In the genomic region with DNA sequence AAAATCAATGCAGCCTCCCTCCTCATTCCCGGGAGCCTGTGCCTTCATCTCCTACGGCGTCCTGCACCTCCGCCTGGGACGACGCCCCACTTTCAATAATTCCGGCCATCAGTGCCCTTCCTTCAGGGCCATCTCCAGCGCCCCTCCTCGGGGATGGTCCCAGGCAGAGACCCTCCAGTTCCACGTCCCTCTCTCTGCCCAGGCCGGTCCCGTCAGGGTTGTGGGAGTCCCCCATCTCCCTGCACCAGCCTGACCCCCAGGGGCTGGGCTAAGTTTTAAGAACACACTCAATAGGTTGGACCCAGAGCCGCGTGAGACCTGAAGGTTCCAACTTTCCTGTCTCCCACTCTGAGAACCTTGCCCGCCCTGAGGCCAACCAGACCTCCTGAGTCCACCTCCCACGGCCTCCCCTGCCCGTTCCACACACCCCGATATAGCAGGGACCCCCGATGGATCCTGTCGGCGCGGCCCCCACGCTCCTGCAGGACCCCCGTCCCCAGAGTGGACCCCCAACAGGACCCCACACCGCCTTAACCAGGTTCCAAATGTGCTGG, we compare ENCODE assay signal across 6 cellular contexts. TPM values are rescaled to one million over a fixed set of nuclear protein-coding genes. Genes with fewer than 3 reads are reported as not detected.
DNase-seq lines count a peak whose midpoint lies in the region; ATAC-seq and TF ChIP-seq lines count a peak whose summit lies in the region.

No MANE protein-coding gene starts in this region.

- intact Hi-C loops in psoas muscle (cut with DNase I) = loop anchor here (2.0 kb wide), 2 partner anchors 75 to 81 kb away; a partner anchor contains a TSS

- H3K4me2 ChIP-seq in MM.1S (ENCODE audit: low read depth, low read length) = peak overlapping the region; percentile 97

- H3K36me3 ChIP-seq in MM.1S (replicated peaks; ENCODE audit: insufficient read depth, low read length) (no peaks in the 10 kb centered on the region), ectodermal cell (ENCODE audit: control insufficient read depth, insufficient read depth, low read length) (no peaks in the 10 kb centered on the region), psoas muscle (ENCODE audit: insufficient read depth in 1 of 2, low read depth in 1 of 2) (no peaks in the 10 kb centered on the region)

- H3K9ac ChIP-seq in MM.1S (ENCODE audit: low read length) = peak overlapping the region; percentile 71

- H3K79me2 ChIP-seq in MM.1S (ENCODE audit: low read length) = peaks cover 11% of the 10 kb centered on the region

- H3K4me1 ChIP-seq in MM.1S (ENCODE audit: low read length) (peaks cover 5% of the 10 kb centered on the region), ectodermal cell (ENCODE audit: control insufficient read depth, insufficient read depth, low read length) (peaks cover 9% of the 10 kb centered on the region), psoas muscle (peaks cover 6% of the 10 kb centered on the region)

- WGBS in ectodermal cell, 2 experiments = 33 to 35% methylated on average over 25 of the region's 25 CpGs
- 7 to 11% (median 8%) methylated on average over 25 of the region's 25 CpGs for WGBS in psoas muscle, 3 donors

- peak overlapping the region; percentile 73 for H3K4me3 ChIP-seq in MM.1S (ENCODE audit: low read length)
- H3K4me3 ChIP-seq in ectodermal cell (ENCODE audit: insufficient read depth, low read depth, low read length) = peak overlapping the region; percentile 89
- peak overlapping the region; percentile 96 for H3K4me3 ChIP-seq in psoas muscle

- ATAC-seq in psoas muscle = peak; percentile 8 to 46 (median 17)

- no peaks in the 10 kb centered on the region for H3K9me3 ChIP-seq in MM.1S (replicated peaks; ENCODE audit: insufficient read depth, low read length)
- H3K9me3 ChIP-seq in ectodermal cell (ENCODE audit: control insufficient read depth, low read length) = no peaks in the 10 kb centered on the region
- H3K9me3 ChIP-seq in psoas muscle = no peaks in the 10 kb centered on the region

- TF ChIP-seq CTCF in MM.1S (IDR thresholded peaks at IDR 0.05; ENCODE audit: low read length) = no peak
- TF ChIP-seq CTCF in psoas muscle (IDR thresholded peaks at IDR 0.05) = no peak

- H2AFZ ChIP-seq in MM.1S (ENCODE audit: low read length) = peak overlapping the region; percentile 87

- H3K27ac ChIP-seq in MM.1S (ENCODE audit: low read length) = no peak overlapping the region
- no peak overlapping the region for H3K27ac ChIP-seq in ectodermal cell (ENCODE audit: insufficient read depth, low read depth, low read length, poor library complexity, severe bottlenecking)
- peak overlapping the region; percentile 96 for H3K27ac ChIP-seq in psoas muscle

- H3K27me3 ChIP-seq in MM.1S (replicated peaks; ENCODE audit: insufficient read depth, low read length) = no peaks in the 10 kb centered on the region
- H3K27me3 ChIP-seq in ectodermal cell (ENCODE audit: control insufficient read depth, insufficient read depth, low read length, poor library complexity, severe bottlenecking) = peaks cover 11% of the 10 kb centered on the region
- no peaks in the 10 kb centered on the region for H3K27me3 ChIP-seq in psoas muscle (ENCODE audit: insufficient read depth in 3 of 3, low read length in 2 of 3)

- no peaks in the 10 kb centered on the region for H3K9me2 ChIP-seq in MM.1S (replicated peaks; ENCODE audit: insufficient read depth, low read length)

- H4K20me1 ChIP-seq in MM.1S (ENCODE audit: insufficient read depth, low read length) = no peaks in the 10 kb centered on the region

- H3F3A ChIP-seq in MM.1S (ENCODE audit: insufficient read depth, low read length) = no peaks in the 10 kb centered on the region

- DNase-seq in MM.1S (no peak), psoas muscle (peak in 1 of 2 donors; percentile 66), T-helper 9 cell (no peak), NCI-H2029 treated with DMSO at 0.1 percent for 48 hours (lab: John Stamatoyannopoulos, UW) (no peak)
- DNase-seq in stimulated activated CD4-positive, alpha-beta T cell treated with anti-CD3 and anti-CD28 coated beads, Interleukin-12 subunit alpha, Interleukin-12 subunit beta, amount 100 ng/mL, for 4 hours = no peak

RNA-seq across cellular contexts. Expression of a gene that starts 0.6 kb away (rescaled TPM):
- polyA plus RNA-seq in ectodermal cell (2013, experiment 1 of 4) = 40.3 TPM
- 42.7 TPM for polyA plus RNA-seq in ectodermal cell (2013, experiment 2 of 4)
- 31.2 TPM for polyA plus RNA-seq in ectodermal cell (2013, experiment 3 of 4)
- 40.0 TPM for polyA plus RNA-seq in ectodermal cell (2013, experiment 4 of 4)
- 10 to 100 TPM; 31.3 to 61.3 (median 42.8) TPM for total RNA-seq in psoas muscle
- 10 to 100 TPM; 30.2 to 46.1 (median 37.6) TPM for polyA plus RNA-seq in psoas muscle

RNA-seq across cellular contexts. Expression of a gene that starts 32.4 kb away (rescaled TPM):
- polyA plus RNA-seq in ectodermal cell (2013, experiment 1 of 4) = 0.63 TPM
- 1.6 TPM for polyA plus RNA-seq in ectodermal cell (2013, experiment 2 of 4)
- polyA plus RNA-seq in ectodermal cell (2013, experiment 3 of 4) = 0.80 TPM
- polyA plus RNA-seq in ectodermal cell (2013, experiment 4 of 4) = 0.32 TPM
- under 1 TPM; 0.56 to 0.91 (median 0.63) TPM for total RNA-seq in psoas muscle
- polyA plus RNA-seq in psoas muscle = under 1 TPM; 0.07 to 0.18 (median 0.16) TPM

RNA-seq across cellular contexts. Expression of a gene that starts 54.3 kb away (rescaled TPM):
- 21.5 TPM for polyA plus RNA-seq in ectodermal cell (2013, experiment 1 of 4)
- 19.8 TPM for polyA plus RNA-seq in ectodermal cell (2013, experiment 2 of 4)
- 13.6 TPM for polyA plus RNA-seq in ectodermal cell (2013, experiment 3 of 4)
- 17.3 TPM for polyA plus RNA-seq in ectodermal cell (2013, experiment 4 of 4)
- total RNA-seq in psoas muscle = 10 to 100 TPM; 16.0 to 33.6 (median 21.0) TPM
- polyA plus RNA-seq in psoas muscle = 10 to 100 TPM; 25.2 to 46.1 (median 41.2) TPM

RNA-seq across cellular contexts. Expression of a gene that starts 54.4 kb away (rescaled TPM):
- polyA plus RNA-seq in ectodermal cell (2013, experiment 1 of 4) = 97.4 TPM
- 106 TPM for polyA plus RNA-seq in ectodermal cell (2013, experiment 2 of 4)
- 75.9 TPM for polyA plus RNA-seq in ectodermal cell (2013, experiment 3 of 4)
- 89.9 TPM for polyA plus RNA-seq in ectodermal cell (2013, experiment 4 of 4)
- 10 to 100 TPM; 33.3 to 53.5 (median 46.2) TPM for total RNA-seq in psoas muscle
- 10 to 100 TPM; 39.1 to 64.9 (median 57.4) TPM for polyA plus RNA-seq in psoas muscle
